16 cellular contexts compared by ENCODE assay signal in genomic region chr11:69651834-69652620, GRCh38. TPM values are rescaled to one million over a fixed set of nuclear protein-coding genes. Genes with fewer than 3 reads are reported as not detected.
A peak's percentile ranks its signal among the peaks of the same experiment; 100 is the strongest.
DNase-seq lines count a peak whose midpoint lies in the region; ATAC-seq and TF ChIP-seq lines count a peak whose summit lies in the region.
"Had no signal": no experiment of that assay in that cellular context is flagged by ENCODE, and none has a peak within 500 bp of the region (broad histone marks: within the 10 kb centered on the region; RNA-seq: fewer than 3 reads in every experiment).

No MANE protein-coding gene starts in this region.

- H3K36me3 ChIP-seq in mammary epithelial cell (ENCODE audit: insufficient read depth, low read length) = peaks cover 30% of the 10 kb centered on the region
- peaks cover 0 to 63% (median 19%) of the 10 kb centered on the region in 4 donors for H3K36me3 ChIP-seq in right lobe of liver
- peaks cover 0 to 76% (median 41%) of the 10 kb centered on the region in 6 donors for H3K36me3 ChIP-seq in spleen

- CTCF ChIA-PET in MCF 10A (lab: Yijun Ruan, JAX) = no interaction called here
- CTCF ChIA-PET in mammary epithelial cell (lab: Charles Lee; ENCODE audit: low non-redundant PET) = no interaction called here
- CTCF ChIA-PET in RWPE1 (lab: Yijun Ruan, JAX) = no interaction called here

- H3K36me3 Mint-ChIP-seq in MCF 10A (ENCODE audit: insufficient read depth, unreplicated experiment) = peaks cover 61% of the 10 kb centered on the region
- H3K36me3 Mint-ChIP-seq: CD14-positive monocyte had no signal

- H3K4me2 ChIP-seq in mammary epithelial cell (ENCODE audit: insufficient read depth, low read depth, low read length) = no peak overlapping the region

- H2AFZ ChIP-seq in mammary epithelial cell (ENCODE audit: low read depth, low read length) = no peak overlapping the region

- H3K79me2 ChIP-seq in mammary epithelial cell (ENCODE audit: insufficient read depth, low read length) = peaks cover 34% of the 10 kb centered on the region

- H4K20me1 ChIP-seq in mammary epithelial cell (ENCODE audit: insufficient read depth, low read length) = peaks cover 11% of the 10 kb centered on the region

- no peak overlapping the region for H3K27ac ChIP-seq in mammary epithelial cell (ENCODE audit: insufficient read depth, low read depth, low read length)
- H3K27ac ChIP-seq in right lobe of liver = no peak overlapping the region
- H3K27ac ChIP-seq in spleen = no peak overlapping the region
- H3K27ac ChIP-seq in RWPE1 = no peak overlapping the region

- H3K4me1 Mint-ChIP-seq in MCF 10A (ENCODE audit: insufficient read depth, unreplicated experiment) = no peaks in the 10 kb centered on the region
- H3K4me1 Mint-ChIP-seq: CD14-positive monocyte had no signal

- no peak for ATAC-seq in right lobe of liver

- no peaks in the 10 kb centered on the region for H3K9me3 Mint-ChIP-seq in MCF 10A (ENCODE audit: unreplicated experiment)
- H3K9me3 Mint-ChIP-seq: CD14-positive monocyte had no signal

- H3K4me3 ChIP-seq in mammary epithelial cell (replicated peaks in 1 of 3; ENCODE audit: insufficient read depth in 1 of 3, low read depth in 2 of 3, low read length in 3 of 3) = no peak overlapping the region
- H3K4me3 ChIP-seq in right lobe of liver = no peak overlapping the region
- no peak overlapping the region for H3K4me3 ChIP-seq in spleen

- H3K9ac ChIP-seq in mammary epithelial cell (ENCODE audit: insufficient read depth, low read length) = no peak overlapping the region

- BruUV-seq in MCF 10A (replicated peaks; lab: Mats Ljungman, UMichigan) (TSS peak; percentile 21), mammary epithelial cell (replicated peaks; lab: Mats Ljungman, UMichigan) (no TSS peak)

- no peak for TF ChIP-seq POLR2A in right lobe of liver (IDR thresholded peaks at IDR 0.05)
- TF ChIP-seq POLR2A in spleen (IDR thresholded peaks at IDR 0.05) = no peak

- dilution Hi-C loops in mammary epithelial cell (cut with HindIII; ENCODE audit: low sequenced_read_pairs) = loop anchor here (10.0 to 25.0 kb wide), 2 partner anchors 537 to 715 kb away; no protein-coding TSS in a partner anchor

- TF ChIP-seq CTCF in MCF 10A (IDR thresholded peaks at IDR 0.05; ENCODE audit: unreplicated experiment) (no peak), mammary epithelial cell (conservative IDR thresholded peaks at IDR 0.05 in 1 of 2, IDR thresholded peaks at IDR 0.05 in 1 of 2; ENCODE audit: extremely low read depth in 1 of 2, insufficient read depth in 1 of 2, low read depth in 1 of 2, low read length in 2 of 2) (no peak), right lobe of liver (IDR thresholded peaks at IDR 0.05) (no peak), spleen (IDR thresholded peaks at IDR 0.05 in 8 of 11, conservative IDR thresholded peaks at IDR 0.05 in 3 of 11) (no peak), RWPE1 (conservative IDR thresholded peaks at IDR 0.05; ENCODE audit: low read depth) (no peak)

- no peak overlapping the region for H3K4me3 Mint-ChIP-seq in MCF 10A (ENCODE audit: unreplicated experiment)
- H3K4me3 Mint-ChIP-seq: CD14-positive monocyte had no signal

- H3K27me3 ChIP-seq in mammary epithelial cell (ENCODE audit: insufficient read depth, low read length) = no peaks in the 10 kb centered on the region
- no peaks in the 10 kb centered on the region for H3K27me3 ChIP-seq in right lobe of liver
- no peaks in the 10 kb centered on the region for H3K27me3 ChIP-seq in spleen (replicated peaks in 1 of 7)

- H3K27me3 Mint-ChIP-seq in MCF 10A (ENCODE audit: insufficient read depth, unreplicated experiment) = no peaks in the 10 kb centered on the region

- H3K27ac Mint-ChIP-seq in MCF 10A (ENCODE audit: low read depth, unreplicated experiment) = no peak overlapping the region
- H3K27ac Mint-ChIP-seq: CD14-positive monocyte had no signal

- intact Hi-C loops in MCF 10A (cut with micrococcal nuclease) (no loop called here), mammary epithelial cell (cut with micrococcal nuclease) (no loop called here), right lobe of liver (cut with DNase I) (no loop called here), spleen (cut with DNase I; ENCODE audit: low total_unique reads) (no loop called here)

- in situ Hi-C loops in mammary epithelial cell (cut with MboI; ENCODE audit: low sequenced_read_pairs in 2 of 2) = loop anchor here in 1 of 2 donors (25.0 kb wide), 1 partner anchor 815 kb away; the partner anchor contains the start of gene CPT1A

- POLR2A ChIA-PET in MCF 10A (lab: Yijun Ruan, JAX) = interaction anchor here (0.6 kb wide), 1 partner anchor 13 kb away, joined by 3 read pairs; no protein-coding TSS in a partner anchor
- POLR2A ChIA-PET in RWPE1 (lab: Yijun Ruan, JAX; ENCODE audit: low non-redundant PET) = no interaction called here

- H3K9me3 ChIP-seq in mammary epithelial cell (replicated peaks; ENCODE audit: insufficient read depth, low read length) (no peaks in the 10 kb centered on the region), right lobe of liver (no peaks in the 10 kb centered on the region), spleen (no peaks in the 10 kb centered on the region)
- H3K9me3 ChIP-seq: Caco-2 had no signal

- 98% methylated on average over 15 of the region's 15 CpGs for WGBS in mammary epithelial cell (ENCODE audit: low coverage, missing lambda C conversion rate)
- WGBS in right lobe of liver (ENCODE audit: insufficient coverage, low coverage, low lambda C conversion rate, missing lambda C conversion rate) = 93% methylated on average over 15 of the region's 15 CpGs
- WGBS in spleen, 5 donors = 88 to 90% (median 89%) methylated on average over 15 of the region's 15 CpGs

- H3K4me1 ChIP-seq in mammary epithelial cell (ENCODE audit: insufficient read depth, low read length) (no peaks in the 10 kb centered on the region), right lobe of liver (peaks cover 0 to 13% (median 0%) of the 10 kb centered on the region in 4 donors), spleen (peaks cover 5 to 27% (median 13%) of the 10 kb centered on the region in 6 donors)

- no peak for DNase-seq in MCF 10A (ENCODE audit: unreplicated experiment)
- no peak for DNase-seq in mammary epithelial cell
- DNase-seq in SW480 (ENCODE audit: low spot score) = peak; percentile 37
- peak in 2 of 3 donors; percentile 3 to 27 for DNase-seq in right lobe of liver
- peak; percentile 47 for DNase-seq in spleen
- no peak for DNase-seq in NCI-H2196 treated with DMSO at 0.1 percent for 48 hours (lab: John Stamatoyannopoulos, UW; ENCODE audit: unreplicated experiment)
- DNase-seq in SHP77 treated with DMSO at 0.1 percent for 48 hours (lab: John Stamatoyannopoulos, UW) = no peak
- no peak for DNase-seq in RWPE1 (ENCODE audit: low spot score)
- DNase-seq: Karpas-422, NCI-H1105 treated with DMSO at 0.1 percent for 48 hours, NCI-H187, NCI-H510A, NCI-H82 had no signal

RNA-seq across cellular contexts. Expression of gene CCND1, which starts 11.1 kb away (rescaled TPM):
- 96.6 and 106 TPM in 2 replicates for total RNA-seq in MCF 10A (2022)
- total RNA-seq in mammary epithelial cell = 100 to 1,000 TPM; 358 to 706 TPM
- 244 TPM for polyA plus RNA-seq in mammary epithelial cell
- 376 TPM for polyA minus RNA-seq in mammary epithelial cell
- total RNA-seq in right lobe of liver = 100 to 1,000 TPM in 3 of 6 experiments, 10 to 100 TPM in 3; 67.0 to 283 (median 94.1) TPM
- total RNA-seq in spleen = 10 to 100 TPM; 14.3 to 96.6 (median 60.5) TPM
- 10 to 100 TPM in 1 of 3 donors, 1 to 10 TPM in 2; 4.3 to 22.7 (median 6.4) TPM for polyA plus RNA-seq in spleen
- polyA plus RNA-seq: CD14-positive monocyte had no signal

RNA-seq across cellular contexts. Expression of gene LTO1, which starts 23.1 kb away (rescaled TPM):
- total RNA-seq in MCF 10A (2022) (31.5 and 34.2 TPM in 2 replicates), mammary epithelial cell (10 to 100 TPM; 20.2 to 34.4 TPM), right lobe of liver (1 to 10 TPM; 4.1 to 7.9 (median 5.6) TPM), spleen (10 to 100 TPM; 21.0 to 41.4 (median 31.3) TPM)
- polyA plus RNA-seq in mammary epithelial cell (15.9 TPM), spleen (10 to 100 TPM; 17.5 to 32.3 (median 30.8) TPM)
- 8.8 TPM for polyA minus RNA-seq in mammary epithelial cell

RNA-seq across cellular contexts. Expression of gene FGF19, which starts 51.8 kb away (rescaled TPM):
- not detected in 2 replicates for total RNA-seq in MCF 10A (2022)
- total RNA-seq in mammary epithelial cell = under 1 TPM in 1 of 2 donors, not detected in 1; 0.35 TPM
- polyA plus RNA-seq in mammary epithelial cell = 0.02 TPM
- polyA minus RNA-seq in mammary epithelial cell = not detected
- under 1 TPM in 1 of 6 experiments, not detected in 5; 0.18 TPM for total RNA-seq in right lobe of liver
- total RNA-seq in spleen = not detected
- not detected for polyA plus RNA-seq in spleen
- total RNA-seq: A172 had no signal
- polyA plus RNA-seq: CD14-positive monocyte had no signal

Comparison
In these comparisons a context has a peak if more than half of its experiments do, and no peak if none do; other contexts are left out.
1. DNase-seq: peak in SW480 (single experiment), right lobe of liver (2 of 3) and spleen (single experiment); none in MCF 10A (single experiment), mammary epithelial cell (single experiment), NCI-H2196 treated with DMSO at 0.1 percent for 48 hours (single experiment), SHP77 treated with DMSO at 0.1 percent for 48 hours (single experiment) and RWPE1 (single experiment).